ENCODE assay signal across 18 cellular contexts in genomic region chr17:41992576-41992975, GRCh38. TPM values are rescaled to one million over a fixed set of nuclear protein-coding genes. Genes with fewer than 3 reads are reported as not detected.
DNase-seq lines count a peak whose midpoint lies in the region; ATAC-seq, FAIRE-seq and TF ChIP-seq lines count a peak whose summit lies in the region.
"Had no signal": no experiment of that assay in that cellular context is flagged by ENCODE, and none has a peak within 500 bp of the region (broad histone marks: within the 10 kb centered on the region; RNA-seq: fewer than 3 reads in every experiment).

No MANE protein-coding gene starts in this region.

- peaks cover 28% of the 10 kb centered on the region for H3K4me1 Mint-ChIP-seq in stimulated activated naive CD8-positive, alpha-beta T cell treated with anti-CD3 and anti-CD28 coated beads, Interleukin-15, amount 100 ng/mL, for 72 hours
- H3K4me1 Mint-ChIP-seq in neural progenitor cell = no peaks in the 10 kb centered on the region
- H3K4me1 Mint-ChIP-seq: GM23338 had no signal

- H4K20me1 ChIP-seq in osteoblast (ENCODE audit: insufficient read depth, low read length) = peaks cover 7% of the 10 kb centered on the region
- H4K20me1 ChIP-seq in neural progenitor cell (ENCODE audit: low read depth) = peaks cover 2% of the 10 kb centered on the region

- H3F3A ChIP-seq in neural progenitor cell (ENCODE audit: low read depth) = no peaks in the 10 kb centered on the region

- no peaks in the 10 kb centered on the region for H3K9me3 ChIP-seq in osteoblast (ENCODE audit: low read depth, low read length)
- H3K9me3 ChIP-seq in neural progenitor cell (ENCODE audit: low read depth) = no peaks in the 10 kb centered on the region
- H3K9me3 ChIP-seq: neutrophil had no signal

- H3K36me3 ChIP-seq in osteoblast (ENCODE audit: insufficient read depth, low read length) (peaks cover 88% of the 10 kb centered on the region), neural progenitor cell (peaks cover 11% of the 10 kb centered on the region)

- peak overlapping the region; percentile 39 for H3K27ac ChIP-seq in osteoblast (ENCODE audit: low read depth, low read length)
- H3K27ac ChIP-seq in neural progenitor cell = no peak overlapping the region
- H3K27ac ChIP-seq: hepatocyte, neutrophil had no signal

- no peaks in the 10 kb centered on the region for H3K9me3 Mint-ChIP-seq in stimulated activated naive CD8-positive, alpha-beta T cell treated with anti-CD3 and anti-CD28 coated beads, Interleukin-15, amount 100 ng/mL, for 72 hours
- no peaks in the 10 kb centered on the region for H3K9me3 Mint-ChIP-seq in neural progenitor cell
- H3K9me3 Mint-ChIP-seq: effector memory CD8-positive, alpha-beta T cell; GM23338 had no signal

- peak overlapping the region; percentile 69 to 74 for H3K27ac Mint-ChIP-seq in stimulated activated naive CD8-positive, alpha-beta T cell treated with anti-CD3 and anti-CD28 coated beads, Interleukin-15, amount 100 ng/mL, for 72 hours
- H3K27ac Mint-ChIP-seq in neural progenitor cell = no peak overlapping the region
- H3K27ac Mint-ChIP-seq: GM23338 had no signal

- no peak for TF ChIP-seq CTCF in osteoblast (IDR thresholded peaks at IDR 0.05; ENCODE audit: extremely low read depth, low read depth, low read length)
- TF ChIP-seq CTCF in neural progenitor cell (IDR thresholded peaks at IDR 0.05) = no peak

- H3K27me3 ChIP-seq in osteoblast (ENCODE audit: insufficient read depth, low read length) = no peaks in the 10 kb centered on the region
- no peaks in the 10 kb centered on the region for H3K27me3 ChIP-seq in neural progenitor cell
- H3K27me3 ChIP-seq: hepatocyte, neutrophil had no signal

- H3K9ac ChIP-seq in neural progenitor cell = no peak overlapping the region

- H3K4me3 ChIP-seq in osteoblast (ENCODE audit: insufficient read depth, low read length) (no peak overlapping the region), neural progenitor cell (no peak overlapping the region)
- H3K4me3 ChIP-seq: GM23338, hepatocyte, smooth muscle cell had no signal

- no peak for ATAC-seq in stimulated activated naive CD8-positive, alpha-beta T cell treated with anti-CD3 and anti-CD28 coated beads, Interleukin-15, amount 100 ng/mL, for 72 hours
- ATAC-seq in stimulated activated naive CD8-positive, alpha-beta T cell treated with anti-CD3 and anti-CD28 coated beads, Interleukin-15, Interleukin-2, amounts not matched to agents 100 U/mL and 50 U/mL, for 24 hours = no peak
- ATAC-seq in GM21515 (IDR thresholded peaks at IDR 0.05; ENCODE audit: unreplicated experiment) = no peak
- ATAC-seq: effector memory CD8-positive, alpha-beta T cell; GM23338; PC-3 had no signal

- no peak for DNase-seq in stimulated activated naive CD8-positive, alpha-beta T cell treated with anti-CD3 and anti-CD28 coated beads, Interleukin-15, amount 100 ng/mL, for 72 hours
- no peak for DNase-seq in stimulated activated naive CD8-positive, alpha-beta T cell treated with anti-CD3 and anti-CD28 coated beads, Interleukin-15, Interleukin-2, amounts not matched to agents 100 U/mL and 50 U/mL, for 24 hours
- DNase-seq in frontal cortex (ENCODE audit: low spot score in 2 of 2) (no peak), osteoblast (ENCODE audit: insufficient read length, low spot score, missing footprints) (peak; percentile 48), neural progenitor cell (ENCODE audit: low spot score) (no peak), AG20443 (ENCODE audit: low spot score) (no peak), H4 (ENCODE audit: low spot score) (no peak)
- DNase-seq: central memory CD4-positive, alpha-beta T cell; effector memory CD8-positive, alpha-beta T cell; NCI-H1436 treated with DMSO at 0.1 percent for 48 hours; NCI-H748 treated with DMSO at 0.1 percent for 48 hours; PC-3; stimulated activated CD8-positive, alpha-beta memory T cell treated with anti-CD3 and anti-CD28 coated beads, Interleukin-4, amount 100 ng/mL, for 48 hours had no signal

- peak; percentile 79 for FAIRE-seq in frontal cortex (lab: Jason Lieb, UNC)

- H3K4me1 ChIP-seq in osteoblast (ENCODE audit: insufficient read depth, low read length) = peaks cover 21% of the 10 kb centered on the region
- no peaks in the 10 kb centered on the region for H3K4me1 ChIP-seq in neural progenitor cell

- peaks cover 36% of the 10 kb centered on the region for H3K36me3 Mint-ChIP-seq in neural progenitor cell

- no peak overlapping the region for H2AFZ ChIP-seq in osteoblast (ENCODE audit: low read length)
- no peak overlapping the region for H2AFZ ChIP-seq in neural progenitor cell (replicated peaks)
- H2AFZ ChIP-seq: GM23338, hepatocyte had no signal

- H3K4me2 ChIP-seq in osteoblast (ENCODE audit: insufficient read depth, low read length) (no peak overlapping the region), neural progenitor cell (no peak overlapping the region)
- H3K4me2 ChIP-seq: GM23338, hepatocyte, smooth muscle cell had no signal

- H3K79me2 ChIP-seq in osteoblast (ENCODE audit: insufficient read depth, low read length) (peaks cover 31% of the 10 kb centered on the region), neural progenitor cell (ENCODE audit: low read depth) (no peaks in the 10 kb centered on the region)

- H3K27me3 Mint-ChIP-seq in stimulated activated naive CD8-positive, alpha-beta T cell treated with anti-CD3 and anti-CD28 coated beads, Interleukin-15, amount 100 ng/mL, for 72 hours = no peaks in the 10 kb centered on the region
- H3K27me3 Mint-ChIP-seq in neural progenitor cell (ENCODE audit: insufficient read depth, low read depth) = no peaks in the 10 kb centered on the region
- H3K27me3 Mint-ChIP-seq: effector memory CD8-positive, alpha-beta T cell had no signal

- H3K4me3 Mint-ChIP-seq in stimulated activated naive CD8-positive, alpha-beta T cell treated with anti-CD3 and anti-CD28 coated beads, Interleukin-15, amount 100 ng/mL, for 72 hours = no peak overlapping the region
- H3K4me3 Mint-ChIP-seq in neural progenitor cell = no peak overlapping the region
- H3K4me3 Mint-ChIP-seq: effector memory CD8-positive, alpha-beta T cell; GM23338 had no signal

RNA-seq across cellular contexts. Expression of gene DNAJC7, which starts 24.7 kb away (rescaled TPM):
- total RNA-seq in frontal cortex (91.3 TPM), osteoblast (75.3 and 76.3 TPM in 2 replicates), neural progenitor cell (ENCODE audit: low replicate concordance) (80.7 and 92.5 TPM in 2 replicates)
- 86.7 and 109 TPM in 2 replicates for total RNA-seq in H4 (2014; rRNA removed; shearing (Covaris generic))

RNA-seq across cellular contexts. Expression of gene CNP, which starts 26.0 kb away (rescaled TPM):
- total RNA-seq in frontal cortex = 50.5 TPM
- 87.6 and 96.4 TPM in 2 replicates for total RNA-seq in osteoblast
- total RNA-seq in neural progenitor cell (ENCODE audit: low replicate concordance) = 38.6 and 70.3 TPM in 2 replicates
- total RNA-seq in H4 (2014; rRNA removed; shearing (Covaris generic)) = 47.5 and 64.8 TPM in 2 replicates

RNA-seq across cellular contexts. Expression of gene NKIRAS2, which starts 27.3 kb away (rescaled TPM):
- total RNA-seq in frontal cortex (31.4 TPM), osteoblast (38.0 and 39.1 TPM in 2 replicates), neural progenitor cell (ENCODE audit: low replicate concordance) (23.7 and 50.1 TPM in 2 replicates)
- 23.9 and 36.9 TPM in 2 replicates for total RNA-seq in H4 (2014; rRNA removed; shearing (Covaris generic))

RNA-seq across cellular contexts. Expression of gene C17orf113, which starts 57.8 kb away (rescaled TPM):
- total RNA-seq in frontal cortex (3.7 TPM), osteoblast (under 0.01 and 0.29 TPM in 2 replicates), neural progenitor cell (ENCODE audit: low replicate concordance) (2.2 and 5.5 TPM in 2 replicates)
- 0.19 and 0.62 TPM in 2 replicates for total RNA-seq in H4 (2014; rRNA removed; shearing (Covaris generic))
